Comparison of ENCODE assay signal across 13 cellular contexts in the genomic region with DNA sequence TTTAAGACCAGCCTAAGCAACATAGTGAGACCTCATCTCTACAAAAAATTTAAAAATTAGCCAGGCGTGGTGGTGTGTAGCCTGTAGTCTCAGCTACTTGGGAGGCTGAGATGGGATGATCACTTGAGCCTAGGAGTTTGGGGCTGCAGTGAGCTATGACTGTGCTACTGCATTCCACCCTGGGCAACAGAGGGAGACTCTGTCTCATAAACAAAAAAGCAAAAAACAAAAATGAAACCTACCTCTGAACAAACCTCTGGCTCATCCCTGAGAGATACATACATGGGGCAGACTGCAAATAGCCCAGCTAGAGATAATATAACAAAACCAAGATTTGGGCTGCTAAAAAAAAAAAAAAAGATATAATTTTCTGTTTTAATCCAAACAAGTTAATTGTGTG. TPM values are rescaled to one million over a fixed set of nuclear protein-coding genes. Genes with fewer than 3 reads are reported as not detected.
DNase-seq lines count a peak whose midpoint lies in the region; ATAC-seq, FAIRE-seq and TF ChIP-seq lines count a peak whose summit lies in the region.
"Had no signal": no experiment of that assay in that cellular context is flagged by ENCODE, and none has a peak within 500 bp of the region (broad histone marks: within the 10 kb centered on the region; RNA-seq: fewer than 3 reads in every experiment).

No MANE protein-coding gene starts in this region.

- TF ChIP-seq CTCF in GM12875 (IDR thresholded peaks at IDR 0.05; ENCODE audit: borderline replicate concordance, insufficient read depth, low read depth, low read length): peak; percentile 17; the same call in 1 of the 2 replicates
- TF ChIP-seq CTCF in D721Med (IDR thresholded peaks at IDR 0.05; ENCODE audit: insufficient read depth, missing control alignments): no peak
- no peak for TF ChIP-seq CTCF in esophagus squamous epithelium (IDR thresholded peaks at IDR 0.05)

- H3K27me3 Mint-ChIP-seq in activated naive CD8-positive, alpha-beta T cell treated with anti-CD3 and anti-CD28 coated beads, Interleukin-2, amount 50 U/mL, for 24 hours: peaks cover 21% of the 10 kb centered on the region
- peaks cover 9 to 11% of the 10 kb centered on the region in 2 donors for H3K27me3 Mint-ChIP-seq in CD4-positive, alpha-beta memory T cell

- intact Hi-C loops in CD4-positive, alpha-beta memory T cell (cut with micrococcal nuclease): no loop called here
- intact Hi-C loops in esophagus squamous epithelium (cut with DNase I): no loop called here

- no peaks in the 10 kb centered on the region for H3K9me3 ChIP-seq in CD4-positive, alpha-beta memory T cell (ENCODE audit: control insufficient read depth in 1 of 2, low read length in 2 of 2)
- H3K9me3 ChIP-seq in esophagus squamous epithelium: no peaks in the 10 kb centered on the region
- H3K9me3 ChIP-seq: adrenal gland, esophagus muscularis mucosa had no signal

- no peaks in the 10 kb centered on the region for H3K9me3 Mint-ChIP-seq in activated naive CD8-positive, alpha-beta T cell treated with anti-CD3 and anti-CD28 coated beads, Interleukin-2, amount 50 U/mL, for 24 hours
- no peaks in the 10 kb centered on the region for H3K9me3 Mint-ChIP-seq in CD4-positive, alpha-beta memory T cell

- no peak overlapping the region for H3K4me3 Mint-ChIP-seq in activated naive CD8-positive, alpha-beta T cell treated with anti-CD3 and anti-CD28 coated beads, Interleukin-2, amount 50 U/mL, for 24 hours
- no peak overlapping the region for H3K4me3 Mint-ChIP-seq in CD4-positive, alpha-beta memory T cell

- no peak for DNase-seq in activated naive CD8-positive, alpha-beta T cell treated with anti-CD3 and anti-CD28 coated beads, Interleukin-2, amount 50 U/mL, for 24 hours
- DNase-seq in D721Med (ENCODE audit: insufficient read length, low spot score) (no peak), middle frontal gyrus (ENCODE audit: extremely low spot score, low spot score) (no peak), esophagus squamous epithelium (lab: John Stamatoyannopoulos, UW) (no peak)
- no peak for DNase-seq in CD4-positive, alpha-beta memory T cell
- DNase-seq: adrenal gland, DMS53 had no signal

- H3K4me3 ChIP-seq in GM12875 (ENCODE audit: low read depth, low read length): no peak overlapping the region
- no peak overlapping the region for H3K4me3 ChIP-seq in CD4-positive, alpha-beta memory T cell (ENCODE audit: low read length in 2 of 2)
- no peak overlapping the region for H3K4me3 ChIP-seq in esophagus squamous epithelium
- H3K4me3 ChIP-seq: adrenal gland, esophagus muscularis mucosa had no signal

- peaks cover 9% of the 10 kb centered on the region for H3K4me1 Mint-ChIP-seq in activated naive CD8-positive, alpha-beta T cell treated with anti-CD3 and anti-CD28 coated beads, Interleukin-2, amount 50 U/mL, for 24 hours
- H3K4me1 Mint-ChIP-seq in CD4-positive, alpha-beta memory T cell: peaks cover 0 to 2% (median 0%) of the 10 kb centered on the region in 4 donors

- H3K27ac Mint-ChIP-seq in activated naive CD8-positive, alpha-beta T cell treated with anti-CD3 and anti-CD28 coated beads, Interleukin-2, amount 50 U/mL, for 24 hours: no peak overlapping the region
- H3K27ac Mint-ChIP-seq in CD4-positive, alpha-beta memory T cell: peak overlapping the region in 1 of 7 donors; percentile 41

- FAIRE-seq in D721Med (lab: Jason Lieb, UNC): no peak

- no peaks in the 10 kb centered on the region for H3K27me3 ChIP-seq in CD4-positive, alpha-beta memory T cell (ENCODE audit: insufficient read depth, low read length)
- peaks cover 0 to 4% (median 0%) of the 10 kb centered on the region in 4 donors for H3K27me3 ChIP-seq in esophagus squamous epithelium
- H3K27me3 ChIP-seq: adrenal gland had no signal

- no peak for TF ChIP-seq POLR2A in esophagus squamous epithelium (IDR thresholded peaks at IDR 0.05)

- H3K36me3 ChIP-seq in CD4-positive, alpha-beta memory T cell (ENCODE audit: insufficient read depth, low read length): no peaks in the 10 kb centered on the region
- no peaks in the 10 kb centered on the region for H3K36me3 ChIP-seq in esophagus squamous epithelium
- H3K36me3 ChIP-seq: adrenal gland, esophagus muscularis mucosa had no signal

- no peaks in the 10 kb centered on the region for H3K36me3 Mint-ChIP-seq in activated naive CD8-positive, alpha-beta T cell treated with anti-CD3 and anti-CD28 coated beads, Interleukin-2, amount 50 U/mL, for 24 hours (ENCODE audit: low read depth)
- no peaks in the 10 kb centered on the region for H3K36me3 Mint-ChIP-seq in CD4-positive, alpha-beta memory T cell

- WGBS in esophagus squamous epithelium, 2 donors: 78 to 90% methylated on average over 1 of the region's 1 CpG

- no peak overlapping the region for H3K27ac ChIP-seq in CD4-positive, alpha-beta memory T cell (ENCODE audit: low read depth, low read length)
- H3K27ac ChIP-seq in esophagus squamous epithelium: no peak overlapping the region
- H3K27ac ChIP-seq: adrenal gland, esophagus muscularis mucosa, VCaP had no signal

- POLR2A ChIA-PET in CD4-positive, alpha-beta memory T cell (lab: Charles Lee; ENCODE audit: partially characterized antibody): interaction anchor here (0.7 to 0.8 kb wide), 3 partner anchors 16 to 172 kb away, joined by 3 to 5 read pairs (median 3); no protein-coding TSS in a partner anchor

- no peaks in the 10 kb centered on the region for H3K4me1 ChIP-seq in CD4-positive, alpha-beta memory T cell (ENCODE audit: insufficient read depth, low read length)
- H3K4me1 ChIP-seq in esophagus squamous epithelium: no peaks in the 10 kb centered on the region
- H3K4me1 ChIP-seq: adrenal gland, esophagus muscularis mucosa had no signal

- ATAC-seq in GM19043 (IDR thresholded peaks at IDR 0.05; ENCODE audit: low read depth, unreplicated experiment) (peak; percentile 86), HG02938 (IDR thresholded peaks at IDR 0.05; ENCODE audit: unreplicated experiment) (peak; percentile 87)
- ATAC-seq in activated naive CD8-positive, alpha-beta T cell treated with anti-CD3 and anti-CD28 coated beads, Interleukin-2, amount 50 U/mL, for 24 hours: peak; percentile 40

- CTCF ChIA-PET in CD4-positive, alpha-beta memory T cell (lab: Charles Lee; ENCODE audit: partially characterized antibody): interaction anchor here (1.0 to 3.8 kb wide), 6 partner anchors 9 to 203 kb away, joined by 4 to 29 read pairs (median 7); no protein-coding TSS in a partner anchor

RNA-seq across cellular contexts. Expression of a gene that starts 19.5 kb away (rescaled TPM):
- total RNA-seq in CD4-positive, alpha-beta memory T cell: not detected
- polyA plus RNA-seq in CD4-positive, alpha-beta memory T cell: under 1 TPM; 0.16 to 0.31 TPM
- total RNA-seq in esophagus squamous epithelium: under 1 TPM in 2 of 4 donors, not detected in 2; 0.18 to 0.27 TPM
- total RNA-seq: esophagus muscularis mucosa, pulmonary artery endothelial cell had no signal
